In the genomic region with DNA sequence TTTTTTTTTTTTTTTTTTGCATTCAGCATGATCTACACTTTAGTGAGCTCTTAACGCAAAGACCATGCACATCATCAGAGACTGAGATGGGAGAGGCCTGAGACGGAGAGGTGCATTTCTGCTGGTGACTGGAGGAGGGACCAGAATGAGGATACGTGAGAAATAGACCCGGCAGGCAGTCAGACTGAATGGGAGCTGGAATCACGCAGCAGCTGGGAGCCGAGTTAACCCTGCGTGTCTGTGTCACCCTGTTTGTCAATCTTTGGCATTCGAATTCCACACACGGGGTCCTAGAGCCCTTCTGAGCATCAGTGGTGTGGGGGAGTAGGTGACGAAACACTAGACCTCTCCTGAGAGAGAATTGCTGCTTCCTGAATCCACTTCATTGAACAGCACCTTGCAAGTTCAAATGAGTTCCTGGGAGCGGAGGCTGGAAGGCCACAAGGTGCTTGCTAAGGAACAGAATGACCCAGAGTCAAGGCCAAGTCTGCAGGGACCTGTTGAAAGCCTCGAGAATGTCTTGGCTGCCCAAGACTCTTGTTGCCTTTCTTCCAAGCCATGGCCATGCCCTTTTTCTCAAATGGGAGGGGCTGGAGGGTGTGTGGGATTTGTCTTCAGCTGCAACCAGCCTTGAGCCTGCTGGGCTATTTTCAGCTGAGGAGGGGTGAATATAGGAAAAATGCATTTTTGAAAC, we compare ENCODE assay signal across 1 cellular context.
TF ChIP-seq lines count a peak whose summit lies in the region.

No MANE protein-coding gene starts in this region.

TF ChIP-seq in H1, 55 proteins besides CTCF, POLR2A, EP300 and RAD21:
- TF ChIP-seq RBBP5 (IDR thresholded peaks at IDR 0.05; ENCODE audit: borderline replicate concordance, low read depth, low read length) = no peak
- no peak for TF ChIP-seq CHD1 (IDR thresholded peaks at IDR 0.05; ENCODE audit: low read depth, low read length)
